In genomic region chr3:62319570-62320243, GRCh38 we compare ENCODE assay signal across 8 cellular contexts. TPM values are rescaled to one million over a fixed set of nuclear protein-coding genes. Genes with fewer than 3 reads are reported as not detected.
DNase-seq lines count a peak whose midpoint lies in the region; ATAC-seq and TF ChIP-seq lines count a peak whose summit lies in the region.

No MANE protein-coding gene starts in this region.

- no peak for DNase-seq in right cardiac atrium
- DNase-seq in Right ventricle myocardium inferior (ENCODE audit: missing footprints), result no peak
- no peak for DNase-seq in lower lobe of right lung
- no peak for DNase-seq in aorta
- DNase-seq in T1000 (lab: John Stamatoyannopoulos, UW), result no peak
- no peak for DNase-seq in OCI-LY7 (ENCODE audit: low spot score)
- no peak for DNase-seq in HCEC 1CT

- H3K9me3 Mint-ChIP-seq in activated T-helper 17 cell treated with anti-CD3 and anti-CD28 coated beads, Interleukin-2, amount 50 U/mL, for 72 hours, result peaks cover 6% of the 10 kb centered on the region

- H3K9me3 ChIP-seq in right cardiac atrium (ENCODE audit: control insufficient read depth, low read length) (no peaks in the 10 kb centered on the region), lower lobe of right lung (no peaks in the 10 kb centered on the region), aorta (ENCODE audit: control insufficient read depth, low read length) (no peaks in the 10 kb centered on the region), OCI-LY7 (ENCODE audit: low read length) (no peaks in the 10 kb centered on the region)

- H3K36me3 ChIP-seq in lower lobe of right lung (no peaks in the 10 kb centered on the region), aorta (ENCODE audit: control insufficient read depth in 1 of 2, insufficient read depth in 2 of 2, low read length in 1 of 2) (peaks cover 0 to 4% of the 10 kb centered on the region in 2 donors), OCI-LY7 (ENCODE audit: insufficient read depth, low read length) (no peaks in the 10 kb centered on the region)

- TF ChIP-seq CTCF in lower lobe of right lung (IDR thresholded peaks at IDR 0.05) (no peak), OCI-LY7 (conservative IDR thresholded peaks at IDR 0.05; ENCODE audit: low read length) (no peak)

- ATAC-seq in right cardiac atrium (no peak), Right ventricle myocardium inferior (no peak), lower lobe of right lung (no peak), aorta (ENCODE audit: low FRiP score) (no peak)
- no peak for ATAC-seq in activated T-helper 17 cell treated with anti-CD3 and anti-CD28 coated beads, Interleukin-2, amount 50 U/mL, for 72 hours (replicated peaks)

- H3K4me3 ChIP-seq in right cardiac atrium (ENCODE audit: low read length) (peak overlapping the region; percentile 69), lower lobe of right lung (peak overlapping the region; percentile 66), aorta (ENCODE audit: low read length in 2 of 2) (peak overlapping the region; percentile 13 to 32), OCI-LY7 (ENCODE audit: low read depth, low read length, poor library complexity, severe bottlenecking) (no peak overlapping the region)

- H3K27me3 ChIP-seq in right cardiac atrium (ENCODE audit: control insufficient read depth, insufficient read depth), result no peaks in the 10 kb centered on the region
- H3K27me3 ChIP-seq in lower lobe of right lung (ENCODE audit: low read depth), result no peaks in the 10 kb centered on the region
- H3K27me3 ChIP-seq in aorta (ENCODE audit: control insufficient read depth in 1 of 2, insufficient read depth in 2 of 2, low read length in 1 of 2), result no peaks in the 10 kb centered on the region

- H3K27ac Mint-ChIP-seq in activated T-helper 17 cell treated with anti-CD3 and anti-CD28 coated beads, Interleukin-2, amount 50 U/mL, for 72 hours, result peak overlapping the region; percentile 94

- CTCF ChIA-PET in OCI-LY7 (lab: Charles Lee; ENCODE audit: unreplicated experiment), result no interaction called here

- H3K27ac ChIP-seq in right cardiac atrium (ENCODE audit: low read length) (no peak overlapping the region), lower lobe of right lung (peak overlapping the region; percentile 69), aorta (ENCODE audit: low read depth in 1 of 2, low read length in 2 of 2) (no peak overlapping the region), OCI-LY7 (ENCODE audit: low read depth, low read length, poor library complexity, severe bottlenecking) (no peak overlapping the region)

- no peak overlapping the region for H3K4me2 ChIP-seq in OCI-LY7 (ENCODE audit: low read length)

- H3K4me1 ChIP-seq in right cardiac atrium (ENCODE audit: control insufficient read depth, insufficient read depth, low read length), result peaks cover 2% of the 10 kb centered on the region
- peaks cover 17% of the 10 kb centered on the region for H3K4me1 ChIP-seq in lower lobe of right lung
- H3K4me1 ChIP-seq in aorta (ENCODE audit: control insufficient read depth in 1 of 2, insufficient read depth in 2 of 2, low read length in 2 of 2), result no peaks in the 10 kb centered on the region
- no peaks in the 10 kb centered on the region for H3K4me1 ChIP-seq in OCI-LY7 (ENCODE audit: insufficient read depth, low read length, poor library complexity, severe bottlenecking)

- H3K79me2 ChIP-seq in OCI-LY7 (ENCODE audit: insufficient read depth, low read depth, low read length), result no peaks in the 10 kb centered on the region

- H3K27me3 Mint-ChIP-seq in activated T-helper 17 cell treated with anti-CD3 and anti-CD28 coated beads, Interleukin-2, amount 50 U/mL, for 72 hours, result peaks cover 6% of the 10 kb centered on the region

- no peaks in the 10 kb centered on the region for H4K20me1 ChIP-seq in OCI-LY7 (ENCODE audit: insufficient read depth, low read length)

- BruUV-seq in OCI-LY7 (replicated peaks; lab: Mats Ljungman, UMichigan), result no TSS peak

- H2AFZ ChIP-seq in OCI-LY7 (ENCODE audit: low read length), result no peak overlapping the region

- H3K4me3 Mint-ChIP-seq in activated T-helper 17 cell treated with anti-CD3 and anti-CD28 coated beads, Interleukin-2, amount 50 U/mL, for 72 hours, result peak overlapping the region; percentile 89

- 75% methylated on average over 7 of the region's 7 CpGs for WGBS in right cardiac atrium
- 79% methylated on average over 7 of the region's 7 CpGs for WGBS in aorta, 2 donors

- no peaks in the 10 kb centered on the region for H3K9me2 ChIP-seq in OCI-LY7 (ENCODE audit: insufficient read depth, low read length)

- peaks cover 59% of the 10 kb centered on the region for H3K36me3 Mint-ChIP-seq in activated T-helper 17 cell treated with anti-CD3 and anti-CD28 coated beads, Interleukin-2, amount 50 U/mL, for 72 hours (ENCODE audit: low read depth)

- peaks cover 2% of the 10 kb centered on the region for H3K4me1 Mint-ChIP-seq in activated T-helper 17 cell treated with anti-CD3 and anti-CD28 coated beads, Interleukin-2, amount 50 U/mL, for 72 hours

- POLR2A ChIA-PET in OCI-LY7 (lab: Charles Lee), result no interaction called here

- intact Hi-C loops in right cardiac atrium (cut with DNase I) (loop anchor here in 1 of 4 donors (10.0 kb wide), 1 partner anchor 115 kb away; no protein-coding TSS in a partner anchor), Right ventricle myocardium inferior (cut with DNase I) (no loop called here), lower lobe of right lung (cut with DNase I) (no loop called here), aorta (cut with DNase I) (no loop called here), OCI-LY7 (cut with micrococcal nuclease; ENCODE audit: unreplicated experiment) (no loop called here)

RNA-seq across cellular contexts. Expression of gene FEZF2, which starts 53.6 kb away (rescaled TPM):
- total RNA-seq in right cardiac atrium, result not detected
- polyA plus RNA-seq in right cardiac atrium, result not detected
- not detected for total RNA-seq in Right ventricle myocardium inferior
- total RNA-seq in activated T-helper 17 cell treated with anti-CD3 and anti-CD28 coated beads, Interleukin-2, amount 50 U/mL, for 72 hours, result not detected
- total RNA-seq in lower lobe of right lung, result not detected
- not detected for total RNA-seq in aorta
- not detected for polyA plus RNA-seq in aorta
- not detected in 2 replicates for total RNA-seq in OCI-LY7 (2014; rRNA removed; shearing (Covaris generic))
- total RNA-seq in OCI-LY7 (2022), result not detected in 2 replicates
